ENCODE assay signal across 6 cellular contexts in the genomic region with DNA sequence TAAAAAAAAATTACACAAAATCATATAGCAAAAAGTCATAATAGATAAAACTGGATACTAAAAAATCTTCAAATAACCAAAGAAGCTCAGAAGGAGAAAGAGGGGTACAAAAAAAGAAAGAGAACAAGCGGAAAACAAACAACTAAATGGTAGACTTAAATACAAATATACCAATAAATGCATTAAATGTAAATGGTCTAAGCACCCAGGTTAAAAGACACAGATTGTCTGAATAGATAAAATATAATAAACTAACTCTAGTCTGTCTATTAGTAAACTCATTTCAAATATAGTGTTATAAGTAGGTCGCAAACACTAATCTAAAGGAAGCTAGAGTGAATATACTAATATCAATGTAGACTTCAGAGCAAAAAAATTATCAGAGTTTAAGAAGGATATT.
"Had no signal": no experiment of that assay in that cellular context is flagged by ENCODE, and none has a peak within 500 bp of the region (broad histone marks: within the 10 kb centered on the region; RNA-seq: fewer than 3 reads in every experiment).

No MANE protein-coding gene starts in this region.

- H3K27ac ChIP-seq: HL-60 had no signal

- FAIRE-seq: HepG2, HTR-8/SVneo had no signal

- ATAC-seq: HepG2 had no signal

- H3K4me3 Mint-ChIP-seq: IgD-negative memory B cell had no signal

- DNase-seq: IMR-90, KBM-7 had no signal

- H3K27ac Mint-ChIP-seq: IgD-negative memory B cell had no signal
